ENCODE assay signal across 12 cellular contexts in the genomic region with DNA sequence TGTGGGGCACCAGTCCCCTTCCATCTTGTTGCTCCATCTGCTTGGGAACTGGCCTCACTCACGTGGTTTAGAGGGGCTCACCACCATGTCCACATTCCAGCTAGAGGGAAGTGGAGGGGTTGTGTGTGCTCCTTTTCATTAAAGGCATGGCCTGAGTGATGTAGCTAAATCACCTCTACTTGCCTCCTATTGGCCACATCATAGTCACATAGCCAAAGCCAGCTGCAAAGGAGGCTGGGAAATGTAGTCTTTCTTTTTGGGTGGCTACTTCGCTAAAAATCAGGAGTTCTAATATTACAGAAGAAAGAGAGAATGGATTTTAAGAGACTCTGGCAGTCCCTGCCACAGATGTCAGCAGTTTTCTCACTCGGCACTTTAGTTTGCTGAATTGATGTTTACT.
"Had no signal": no experiment of that assay in that cellular context is flagged by ENCODE, and none has a peak within 500 bp of the region (broad histone marks: within the 10 kb centered on the region; RNA-seq: fewer than 3 reads in every experiment).

No MANE protein-coding gene starts in this region.

- H3K27me3 ChIP-seq: pancreas had no signal

- H3K36me3 ChIP-seq: left ventricle myocardium inferior, pancreas had no signal

- H3K27ac ChIP-seq: left ventricle myocardium inferior, pancreas had no signal

- FAIRE-seq: astrocyte, frontal cortex, kidney, pancreas had no signal

- H3K4me3 ChIP-seq: left ventricle myocardium inferior, pancreas had no signal

- H3K9me3 ChIP-seq: pancreas had no signal

- H3K4me1 ChIP-seq: left ventricle myocardium inferior, pancreas had no signal

- DNase-seq: activated CD4-positive, alpha-beta memory T cell treated with anti-CD3 and anti-CD28 coated beads, Interleukin-2, amount 10 ng/mL, durations not matched to agents 7 days and 5 days; activated CD4-positive, alpha-beta T cell treated with anti-CD3 and anti-CD28 coated beads for 1 hour; activated effector memory CD4-positive, alpha-beta T cell treated with Interleukin-2 at 50 U/mL for 16 hours; activated naive CD4-positive, alpha-beta T cell treated with anti-CD3 and anti-CD28 coated beads, Interleukin-2, amount 50 U/mL, for 16 hours; activated T-cell treated with anti-CD3 and anti-CD28 coated beads, Interleukin-2, amount 50 U/mL, for 4 hours; kidney; left ventricle myocardium inferior; pancreas; stimulated activated CD4-positive, alpha-beta T cell treated with anti-CD3 and anti-CD28 coated beads, Interleukin-12 subunit alpha, Interleukin-12 subunit beta, amount 100 ng/mL, for 4 hours; stimulated activated CD4-positive, alpha-beta T cell treated with anti-CD3 and anti-CD28 coated beads, Interleukin-2, amount 100 ng/mL, for 24 hours had no signal
